In genomic region chr7:155439311-155440017, GRCh38 we compare ENCODE assay signal across 21 cellular contexts. TPM values are rescaled to one million over a fixed set of nuclear protein-coding genes. Genes with fewer than 3 reads are reported as not detected.
A peak's percentile ranks its signal among the peaks of the same experiment; 100 is the strongest.
DNase-seq lines count a peak whose midpoint lies in the region; ATAC-seq, FAIRE-seq and TF ChIP-seq lines count a peak whose summit lies in the region.
"Had no signal": no experiment of that assay in that cellular context is flagged by ENCODE, and none has a peak within 500 bp of the region (broad histone marks: within the 10 kb centered on the region; RNA-seq: fewer than 3 reads in every experiment).

No MANE protein-coding gene starts in this region.

- WGBS in K562 (ENCODE audit: insufficient coverage, low coverage, missing lambda C conversion rate), result 0% methylated on average over 20 of the region's 20 CpGs
- WGBS in HepG2 (ENCODE audit: low lambda C conversion rate), result 0% methylated on average over 7 of the region's 20 CpGs
- 3% methylated on average over 15 of the region's 20 CpGs for WGBS in SK-N-SH (ENCODE audit: low lambda C conversion rate)
- 60 to 65% (median 62%) methylated on average over 20 of the region's 20 CpGs for WGBS in ovary, 3 donors

- ATAC-seq in K562, result no peak
- ATAC-seq in HepG2, result no peak
- ATAC-seq: GM23338, HCT116 had no signal

- H3K36me3 Mint-ChIP-seq in CD14-positive monocyte, result no peaks in the 10 kb centered on the region
- H3K36me3 Mint-ChIP-seq: CD4-positive, alpha-beta memory T cell; IgD-negative memory B cell had no signal

- POLR2A ChIA-PET in K562 (lab: Yijun Ruan, JAX), result interaction anchor here (0.6 kb wide), 1 partner anchor 15 kb away, joined by 3 read pairs; no protein-coding TSS in a partner anchor
- POLR2A ChIA-PET in HepG2 (lab: Yijun Ruan, JAX), result no interaction called here
- POLR2A ChIA-PET in SK-N-SH (lab: Yijun Ruan, JAX), result no interaction called here

- no peak for TF ChIP-seq RAD21 in K562 (CRISPR knock-in tag; conservative IDR thresholded peaks at IDR 0.05 in 1 of 2, IDR thresholded peaks at IDR 0.05 in 1 of 2)
- no peak for TF ChIP-seq RAD21 in HepG2 (CRISPR knock-in tag; IDR thresholded peaks at IDR 0.05)
- no peak for TF ChIP-seq RAD21 in SK-N-SH (IDR thresholded peaks at IDR 0.05; ENCODE audit: low read length)

- H3K4me1 Mint-ChIP-seq in CD14-positive monocyte, result no peaks in the 10 kb centered on the region

- H3K4me3 Mint-ChIP-seq in CD14-positive monocyte, result peak overlapping the region in 1 of 2 donors; percentile 13
- H3K4me3 Mint-ChIP-seq: CD4-positive, alpha-beta memory T cell; GM23338; HFFc6; IgD-negative memory B cell had no signal

- TF ChIP-seq EP300 in K562 (IDR thresholded peaks at IDR 0.05; ENCODE audit: low read length) (no peak), HepG2 (IDR thresholded peaks at IDR 0.05; ENCODE audit: low read depth in 2 of 2, low read length in 2 of 2) (no peak), HepG2 (CRISPR knock-in tag; IDR thresholded peaks at IDR 0.05; ENCODE audit: borderline replicate concordance) (no peak), SK-N-SH (IDR thresholded peaks at IDR 0.05; ENCODE audit: borderline replicate concordance in 1 of 2, low read depth in 1 of 2, low read length in 1 of 2) (no peak), ovary (IDR thresholded peaks at IDR 0.05) (no peak)

- H3K27me3 Mint-ChIP-seq in CD14-positive monocyte (ENCODE audit: low read depth in 3 of 3), result peaks cover 30 to 70% (median 57%) of the 10 kb centered on the region in 3 donors

- H3K4me3 ChIP-seq in K562, result no peak overlapping the region
- no peak overlapping the region for H3K4me3 ChIP-seq in HepG2 (replicated peaks in 1 of 3; ENCODE audit: insufficient read depth in 1 of 3, low read depth in 2 of 3, low read length in 3 of 3)
- H3K4me3 ChIP-seq in osteoblast (ENCODE audit: insufficient read depth, low read length), result no peak overlapping the region
- no peak overlapping the region for H3K4me3 ChIP-seq in SK-N-SH (ENCODE audit: low read depth in 2 of 2, low read length in 1 of 2)
- H3K4me3 ChIP-seq in ovary, result no peak overlapping the region
- H3K4me3 ChIP-seq: GM23338 had no signal

- BruUV-seq in K562 (replicated peaks; lab: Mats Ljungman, UMichigan) (no TSS peak), HepG2 (replicated peaks; lab: Mats Ljungman, UMichigan) (no TSS peak)

- H3K4me1 ChIP-seq in K562 (replicated peaks in 1 of 2; ENCODE audit: control insufficient read depth in 2 of 2, insufficient read depth in 2 of 2, low read length in 2 of 2) (no peaks in the 10 kb centered on the region), HepG2 (ENCODE audit: insufficient read depth, low read length) (no peaks in the 10 kb centered on the region), osteoblast (ENCODE audit: insufficient read depth, low read length) (no peaks in the 10 kb centered on the region), SK-N-SH (ENCODE audit: control insufficient read depth in 1 of 2, insufficient read depth in 2 of 2, low read depth in 1 of 2, low read length in 1 of 2) (no peaks in the 10 kb centered on the region), ovary (ENCODE audit: insufficient read depth) (no peaks in the 10 kb centered on the region)

- CTCF ChIA-PET in K562 (lab: Yijun Ruan, JAX; ENCODE audit: low intra/inter-chr PET ratio), result no interaction called here
- CTCF ChIA-PET in HepG2 (lab: Yijun Ruan, JAX; ENCODE audit: low intra/inter-chr PET ratio, low total read pairs), result no interaction called here
- CTCF ChIA-PET in SK-N-SH (lab: Yijun Ruan, JAX), result interaction anchor here (0.7 to 1.2 kb wide), 3 partner anchors 12 to 106 kb away, joined by 3 read pairs; no protein-coding TSS in a partner anchor

- TF ChIP-seq POLR2A in K562 (conservative IDR thresholded peaks at IDR 0.05) (no peak), HepG2 (IDR thresholded peaks at IDR 0.05; ENCODE audit: insufficient read depth in 1 of 2, low read depth in 2 of 2, low read length in 2 of 2) (no peak), ovary (IDR thresholded peaks at IDR 0.05) (no peak)

- no peak for TF ChIP-seq CTCF in CD14-positive monocyte (IDR thresholded peaks at IDR 0.05)
- no peak for TF ChIP-seq CTCF in K562 (IDR thresholded peaks at IDR 0.05 in 2 of 3, conservative IDR thresholded peaks at IDR 0.05 in 1 of 3; ENCODE audit: insufficient read depth in 2 of 3, low read depth in 1 of 3, low read length in 3 of 3)
- no peak for TF ChIP-seq CTCF in HepG2 (CRISPR knock-in tag; IDR thresholded peaks at IDR 0.05)
- TF ChIP-seq CTCF in osteoblast (IDR thresholded peaks at IDR 0.05; ENCODE audit: extremely low read depth, low read depth, low read length), result no peak
- no peak for TF ChIP-seq CTCF in SK-N-SH (IDR thresholded peaks at IDR 0.05)
- TF ChIP-seq CTCF in ovary (IDR thresholded peaks at IDR 0.05), result no peak

- no peaks in the 10 kb centered on the region for H3K9me1 ChIP-seq in K562 (ENCODE audit: control insufficient read depth, insufficient read depth, low read length)

- no peaks in the 10 kb centered on the region for H3K9me2 ChIP-seq in SK-N-SH

- no peak overlapping the region for H3K27ac Mint-ChIP-seq in CD14-positive monocyte
- H3K27ac Mint-ChIP-seq: CD4-positive, alpha-beta memory T cell; GM23338; HFFc6; IgD-negative memory B cell had no signal

- no peak for FAIRE-seq in K562 (lab: Jason Lieb, UNC)
- no peak for FAIRE-seq in HepG2 (lab: Jason Lieb, UNC)
- FAIRE-seq: A204.1, H54, HTR-8/SVneo had no signal

- intact Hi-C loops in CD14-positive monocyte (cut with micrococcal nuclease), result no loop called here
- intact Hi-C loops in K562 (cut with micrococcal nuclease), result no loop called here
- intact Hi-C loops in HepG2 (cut with micrococcal nuclease; ENCODE audit: unreplicated experiment), result no loop called here
- intact Hi-C loops in ovary (cut with DNase I), result no loop called here

- H3K9ac ChIP-seq in K562 (ENCODE audit: insufficient read depth in 1 of 2, low read depth in 2 of 2, low read length in 2 of 2) (no peak overlapping the region), HepG2 (ENCODE audit: insufficient read depth, low read depth, low read length) (no peak overlapping the region), SK-N-SH (no peak overlapping the region)

- in situ Hi-C loops in K562 (cut with MboI), result no loop called here
- in situ Hi-C loops in HepG2 (cut with HindIII; ENCODE audit: extremely low pct_ligation_motif_present, low pct_unique_long_range_greater_than_20kb), result no loop called here

- H3K36me3 ChIP-seq in K562 (ENCODE audit: control insufficient read depth, insufficient read depth, low read length), result no peaks in the 10 kb centered on the region
- H3K36me3 ChIP-seq in HepG2 (replicated peaks in 1 of 2; ENCODE audit: control insufficient read depth in 1 of 2, insufficient read depth in 2 of 2, low read length in 2 of 2), result no peaks in the 10 kb centered on the region
- H3K36me3 ChIP-seq in osteoblast (ENCODE audit: insufficient read depth, low read length), result no peaks in the 10 kb centered on the region
- no peaks in the 10 kb centered on the region for H3K36me3 ChIP-seq in SK-N-SH (replicated peaks in 1 of 2; ENCODE audit: control insufficient read depth in 1 of 2, insufficient read depth in 2 of 2, low read length in 1 of 2)
- H3K36me3 ChIP-seq in ovary, result no peaks in the 10 kb centered on the region

- no peak overlapping the region for H3K27ac ChIP-seq in K562 (ENCODE audit: extremely low read depth, low read depth, low read length)
- no peak overlapping the region for H3K27ac ChIP-seq in HepG2 (ENCODE audit: extremely low read length, insufficient read depth, low read length)
- no peak overlapping the region for H3K27ac ChIP-seq in osteoblast (ENCODE audit: low read depth, low read length)
- H3K27ac ChIP-seq in SK-N-SH (ENCODE audit: low read depth in 2 of 2, low read length in 1 of 2), result no peak overlapping the region
- H3K27ac ChIP-seq in ovary, result no peak overlapping the region
- H3K27ac ChIP-seq: C4-2B had no signal

- H3K4me2 ChIP-seq in K562 (ENCODE audit: insufficient read depth, low read length) (no peak overlapping the region), HepG2 (ENCODE audit: low read depth, low read length) (no peak overlapping the region), osteoblast (ENCODE audit: insufficient read depth, low read length) (no peak overlapping the region), SK-N-SH (no peak overlapping the region)
- H3K4me2 ChIP-seq: GM23338 had no signal

- no peaks in the 10 kb centered on the region for H3F3A ChIP-seq in SK-N-SH (replicated peaks; ENCODE audit: insufficient read depth)

- H3K9me3 ChIP-seq in K562 (replicated peaks; ENCODE audit: control insufficient read depth, insufficient read depth, low read depth, low read length), result no peaks in the 10 kb centered on the region
- no peaks in the 10 kb centered on the region for H3K9me3 ChIP-seq in HepG2 (ENCODE audit: low read length)
- H3K9me3 ChIP-seq in osteoblast (ENCODE audit: low read depth, low read length), result no peaks in the 10 kb centered on the region
- no peaks in the 10 kb centered on the region for H3K9me3 ChIP-seq in SK-N-SH
- H3K9me3 ChIP-seq in ovary, result no peaks in the 10 kb centered on the region

- H3K79me2 ChIP-seq in K562 (ENCODE audit: control insufficient read depth, insufficient read depth, low read length) (no peaks in the 10 kb centered on the region), HepG2 (ENCODE audit: insufficient read depth, low read length) (no peaks in the 10 kb centered on the region), osteoblast (ENCODE audit: insufficient read depth, low read length) (no peaks in the 10 kb centered on the region), SK-N-SH (ENCODE audit: insufficient read depth) (no peaks in the 10 kb centered on the region)

- peaks cover 0 to 3% (median 0%) of the 10 kb centered on the region in 7 donors for H3K9me3 Mint-ChIP-seq in CD14-positive monocyte
- H3K9me3 Mint-ChIP-seq: HFFc6 had no signal

- H3K27me3 ChIP-seq in K562 (ENCODE audit: control insufficient read depth in 2 of 2, insufficient read depth in 2 of 2, low read length in 2 of 2) (peaks cover 22 to 67% of the 10 kb centered on the region in 2 experiments; a peak in 4 of 5 replicates), HepG2 (ENCODE audit: control insufficient read depth in 1 of 2, insufficient read depth in 2 of 2, low read length in 2 of 2) (peaks cover 14 to 72% of the 10 kb centered on the region in 2 experiments; a peak in 4 of 5 replicates), osteoblast (ENCODE audit: insufficient read depth, low read length) (peaks cover 5% of the 10 kb centered on the region), SK-N-SH (ENCODE audit: insufficient read depth) (peaks cover 87% of the 10 kb centered on the region), ovary (no peaks in the 10 kb centered on the region)

- H4K20me1 ChIP-seq in K562 (replicated peaks; ENCODE audit: control insufficient read depth, insufficient read depth, low read length), result no peaks in the 10 kb centered on the region; the same call in 1 of the 2 replicates
- no peaks in the 10 kb centered on the region for H4K20me1 ChIP-seq in HepG2 (ENCODE audit: insufficient read depth, low read length)
- H4K20me1 ChIP-seq in osteoblast (ENCODE audit: insufficient read depth, low read length), result no peaks in the 10 kb centered on the region
- no peaks in the 10 kb centered on the region; the same call in 1 of the 2 replicates for H4K20me1 ChIP-seq in SK-N-SH (ENCODE audit: insufficient read depth)

- DNase-seq in CD14-positive monocyte (ENCODE audit: low spot score) (peak; percentile 34), K562 (ENCODE audit: extremely low read depth in 1 of 4, low spot score in 3 of 4) (no peak), HepG2 (ENCODE audit: low spot score) (no peak), osteoblast (ENCODE audit: insufficient read length, low spot score, missing footprints) (peak; percentile 31), SK-N-SH (no peak), ovary (no peak), DMS 273 (lab: John Stamatoyannopoulos, UW; ENCODE audit: unreplicated experiment) (no peak)
- no peak for DNase-seq in effector CD8-positive, alpha-beta T cell (lab: John Stamatoyannopoulos, UW)
- DNase-seq: AML-193; CD4-positive, alpha-beta memory T cell; DMS79 treated with DMSO at 0.1 percent for 48 hours; GF-D8; HFFc6 had no signal

- no peak overlapping the region for H2AFZ ChIP-seq in K562 (ENCODE audit: low read depth, low read length)
- H2AFZ ChIP-seq in HepG2 (ENCODE audit: low read length), result no peak overlapping the region
- no peak overlapping the region for H2AFZ ChIP-seq in osteoblast (ENCODE audit: low read length)
- no peak overlapping the region for H2AFZ ChIP-seq in SK-N-SH (ENCODE audit: low read depth)
- H2AFZ ChIP-seq: GM23338 had no signal

RNA-seq across cellular contexts. Expression of gene EN2, which starts 18.5 kb away (rescaled TPM):
- polyA plus RNA-seq in CD14-positive monocyte (not detected), K562 (2011; rRNA removed) (not detected in 2 replicates), K562 (2014; fragmentation: Illumina TruSeq; extraction: Trizol) (0.04 TPM in 1 of 2 replicates, not detected in the other), K562 (2014; fragmentation: Nextera tagmentation; extraction: Ambion mirVana) (not detected), K562 (2014; rRNA removed) (0.04 and 0.07 TPM in 2 replicates), HepG2 (2011; rRNA removed) (not detected in 2 replicates), SK-N-SH (2012; rRNA removed) (0.02 TPM in 1 of 2 replicates, not detected in the other), ovary (under 1 TPM; 0.15 to 0.35 TPM)
- total RNA-seq in K562 (2011; cell fraction: chromatin; rRNA removed; ENCODE audit: low replicate concordance), result not detected in 2 replicates
- total RNA-seq in K562 (2011; cell fraction: nucleolus; rRNA removed), result not detected in 2 replicates
- not detected in 2 replicates for total RNA-seq in K562 (2011; cell fraction: nucleoplasm; rRNA removed)
- total RNA-seq in K562 (2014; rRNA removed) (0.08 TPM in 1 of 2 replicates, not detected in the other), K562 (2014; rRNA removed; fragmentation: Illumina TruSeq; extraction: Trizol) (not detected in 2 replicates), K562 (2015; rRNA removed; fragmentation: Illumina TruSeq; extraction: Trizol) (not detected in 2 replicates), K562 (2021) (0.04 TPM in 1 of 2 replicates, not detected in the other), HepG2 (2016; rRNA removed; fragmentation: Illumina TruSeq; extraction: Trizol) (not detected in 2 replicates), osteoblast (under 0.01 TPM in 1 of 2 replicates, not detected in the other), ovary (1 to 10 TPM in 3 of 7 donors, under 1 TPM in 3, not detected in 1; 0.57 to 1.8 (median 1.2) TPM)
- polyA plus RNA-seq in K562 (2011; cell fraction: cytosol; rRNA removed), result not detected in 2 replicates
- polyA plus RNA-seq in K562 (2011; cell fraction: nucleus; rRNA removed), result not detected in 2 replicates
- polyA plus RNA-seq in K562 (2012), result 0.07 and 0.09 TPM in 2 replicates
- not detected in 2 replicates for polyA minus RNA-seq in K562 (2011; rRNA and poly(A)+ RNA removed)
- not detected in 2 replicates for polyA minus RNA-seq in K562 (2011; cell fraction: cytosol; rRNA and poly(A)+ RNA removed)
- not detected in 2 replicates for polyA minus RNA-seq in K562 (2011; cell fraction: nucleus; rRNA and poly(A)+ RNA removed)
- total RNA-seq in HepG2 (2016; cell fraction: cytosol; rRNA removed; fragmentation: Illumina TruSeq; extraction: Trizol; ENCODE audit: low read depth), result not detected in 2 replicates
- total RNA-seq in HepG2 (2016; cell fraction: insoluble cytoplasmic fraction; rRNA removed; fragmentation: Illumina TruSeq; extraction: Trizol), result not detected in 2 replicates
- not detected in 2 replicates for total RNA-seq in HepG2 (2016; cell fraction: membrane; rRNA removed; fragmentation: Illumina TruSeq; extraction: Trizol)
- not detected in 2 replicates for total RNA-seq in HepG2 (2016; cell fraction: nucleus; rRNA removed; fragmentation: Illumina TruSeq; extraction: Trizol)
- polyA plus RNA-seq in HepG2 (2011; cell fraction: cytosol; rRNA removed), result not detected in 2 replicates
- polyA plus RNA-seq in HepG2 (2011; cell fraction: nucleus; rRNA removed), result not detected in 2 replicates
- not detected in 2 replicates for polyA plus RNA-seq in HepG2 (2012)
- polyA plus RNA-seq in HepG2 (2016; cell fraction: cytosol; fragmentation: Illumina TruSeq; extraction: Trizol; ENCODE audit: low read depth), result not detected in 2 replicates
- not detected in 2 replicates for polyA plus RNA-seq in HepG2 (2016; cell fraction: insoluble cytoplasmic fraction; fragmentation: Illumina TruSeq; extraction: Trizol; ENCODE audit: low read depth)
- polyA plus RNA-seq in HepG2 (2016; cell fraction: membrane; fragmentation: Illumina TruSeq; extraction: Trizol; ENCODE audit: low read depth), result not detected in 2 replicates
- polyA plus RNA-seq in HepG2 (2016; cell fraction: nucleus; fragmentation: Illumina TruSeq; extraction: Trizol; ENCODE audit: insufficient read depth, low read depth), result not detected in 2 replicates
- polyA minus RNA-seq in HepG2 (2011; rRNA and poly(A)+ RNA removed; ENCODE audit: low replicate concordance), result not detected in 2 replicates
- polyA minus RNA-seq in HepG2 (2011; cell fraction: cytosol; rRNA and poly(A)+ RNA removed), result not detected in 2 replicates
- not detected in 2 replicates for polyA minus RNA-seq in HepG2 (2011; cell fraction: nucleus; rRNA and poly(A)+ RNA removed)
- 0.01 TPM in 1 of 2 replicates, not detected in the other for polyA plus RNA-seq in SK-N-SH (2012; cell fraction: cytosol; rRNA removed)
- 0.01 TPM in 1 of 2 replicates, not detected in the other for polyA plus RNA-seq in SK-N-SH (2012; cell fraction: nucleus; rRNA removed)
- total RNA-seq: CD4-positive, alpha-beta memory T cell; GM23338; HFFc6 had no signal
- polyA plus RNA-seq: BJ; CD4-positive, alpha-beta memory T cell; GM23338; IgD-negative memory B cell had no signal

Comparison
In these comparisons a context has a peak if more than half of its experiments do, and no peak if none do; other contexts are left out.
1. DNase-seq: peak in CD14-positive monocyte (single experiment) and osteoblast (single experiment); none in K562 (0 of 4), HepG2 (single experiment), effector CD8-positive, alpha-beta T cell (single experiment), SK-N-SH (single experiment), ovary (0 of 5) and DMS 273 (single experiment).